ENCODE assay signal across 8 cellular contexts in the genomic region with DNA sequence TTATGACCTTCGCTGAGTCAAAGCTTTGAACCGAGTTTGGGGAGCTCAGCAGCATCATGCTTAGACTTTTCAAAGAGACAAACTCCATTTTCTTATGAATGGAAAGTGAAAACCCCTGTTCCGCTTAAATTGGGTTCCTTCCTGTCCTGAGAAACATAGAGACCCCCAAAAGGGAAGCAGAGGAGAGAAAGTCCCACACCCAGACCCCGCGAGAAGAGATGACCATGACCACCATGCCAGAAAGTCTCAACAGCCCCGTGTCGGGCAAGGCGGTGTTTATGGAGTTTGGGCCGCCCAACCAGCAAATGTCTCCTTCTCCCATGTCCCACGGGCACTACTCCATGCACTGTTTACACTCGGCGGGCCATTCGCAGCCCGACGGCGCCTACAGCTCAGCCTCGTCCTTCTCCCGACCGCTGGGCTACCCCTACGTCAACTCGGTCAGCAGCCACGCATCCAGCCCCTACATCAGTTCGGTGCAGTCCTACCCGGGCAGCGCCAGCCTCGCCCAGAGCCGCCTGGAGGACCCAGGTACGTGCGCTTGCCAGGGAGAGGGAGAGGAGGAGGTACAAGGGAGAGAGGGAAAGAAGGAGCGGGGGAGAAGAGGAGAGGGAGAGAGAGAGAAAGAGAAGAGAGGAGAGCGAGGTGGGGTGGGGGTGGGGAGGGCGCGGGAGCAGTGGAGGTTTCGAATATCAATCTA. TPM values are rescaled to one million over a fixed set of nuclear protein-coding genes. Genes with fewer than 3 reads are reported as not detected.
DNase-seq lines count a peak whose midpoint lies in the region; ATAC-seq and TF ChIP-seq lines count a peak whose summit lies in the region.

A gene (plus strand): TSS at position 48 of the 700 bp plus-strand sequence. CDS start 171 bp downstream, at position 219.

- peak within 1 kb of the TSS; percentile 98 for H3K4me2 ChIP-seq in DND-41 (ENCODE audit: insufficient read depth, low read length)

- peaks cover 63% of the 10 kb centered on the region for H3K4me1 Mint-ChIP-seq in neural crest cell

- peak within 1 kb of the TSS; percentile 92 for H3K9ac ChIP-seq in DND-41 (ENCODE audit: low read depth, low read length)

- H2AFZ ChIP-seq in DND-41 (ENCODE audit: low read depth, low read length) = peak within 1 kb of the TSS; percentile 98

- H3K36me3 Mint-ChIP-seq in neural crest cell (ENCODE audit: low read depth) = peaks cover 29% of the 10 kb centered on the region

- TF ChIP-seq CTCF in DND-41 (IDR thresholded peaks at IDR 0.05; ENCODE audit: borderline replicate concordance, extremely low read depth, low read length, poor library complexity, severe bottlenecking) (no peak), dorsolateral prefrontal cortex (IDR thresholded peaks at IDR 0.05 in 54 of 56, conservative IDR thresholded peaks at IDR 0.05 in 2 of 56; ENCODE audit: low read depth in 1 of 56, partially characterized antibody in 56 of 56) (no peak), neural crest cell (conservative IDR thresholded peaks at IDR 0.05) (no peak)

- DNase-seq in DND-41 (no peak), NCI-H526 (lab: John Stamatoyannopoulos, UW) (peak; percentile 74), dorsolateral prefrontal cortex (no peak), neural crest cell (ENCODE audit: low read depth, low spot score) (no peak), NCI-H2081 treated with DMSO at 0.1 percent for 48 hours (lab: John Stamatoyannopoulos, UW) (no peak)
- DNase-seq in activated effector memory CD4-positive, alpha-beta T cell treated with anti-CD3 and anti-CD28 coated beads, Interleukin-2, amount 50 U/mL, for 16 hours = no peak
- DNase-seq in NK-92 treated with Interleukin-12 subunit alpha and Interleukin-12 subunit beta, amount 100 ng/mL, for 24 hours (lab: John Stamatoyannopoulos, UW) = no peak

- peaks cover 8% of the 10 kb centered on the region for H3K36me3 ChIP-seq in DND-41 (ENCODE audit: insufficient read depth, low read length)

- H3K79me2 ChIP-seq in DND-41 (ENCODE audit: insufficient read depth, low read length) = no peaks in the 10 kb centered on the region

- H3K27ac ChIP-seq in DND-41 (ENCODE audit: low read length) (peak within 1 kb of the TSS; percentile 77), dorsolateral prefrontal cortex (peak within 1 kb of the TSS in 29 of 59 donors; percentile 3 to 72 (median 46))

- no peaks in the 10 kb centered on the region for H4K20me1 ChIP-seq in DND-41 (ENCODE audit: insufficient read depth, low read length)

- peaks cover 100% of the 10 kb centered on the region for H3K27me3 Mint-ChIP-seq in neural crest cell (ENCODE audit: low read depth)

- no peak for ATAC-seq in DND-41 (ENCODE audit: insufficient read depth, low read depth)
- peak; percentile 17 for ATAC-seq in GM21619 (IDR thresholded peaks at IDR 0.05; ENCODE audit: unreplicated experiment)

- H3K27me3 ChIP-seq in DND-41 (ENCODE audit: insufficient read depth, low read length, poor library complexity) (no peaks in the 10 kb centered on the region), dorsolateral prefrontal cortex (peaks cover 17 to 100% (median 96%) of the 10 kb centered on the region in 45 donors)

- no peaks in the 10 kb centered on the region for H3K9me3 ChIP-seq in DND-41 (ENCODE audit: insufficient read depth, low read length, severe bottlenecking)

- H3K4me1 ChIP-seq in DND-41 (ENCODE audit: insufficient read depth, low read length) = peaks cover 20% of the 10 kb centered on the region

- H3K27ac Mint-ChIP-seq in neural crest cell (ENCODE audit: unreplicated experiment) = peak within 1 kb of the TSS; percentile 67

- H3K4me3 ChIP-seq in DND-41 (ENCODE audit: low read depth in 1 of 2, low read length in 2 of 2) (peak within 1 kb of the TSS; percentile 68 to 96), dorsolateral prefrontal cortex (peak within 1 kb of the TSS; percentile 18 to 69 (median 52))

- no peaks in the 10 kb centered on the region for H3K9me3 Mint-ChIP-seq in neural crest cell

- intact Hi-C loops in dorsolateral prefrontal cortex (cut with DNase I) = no loop called here

- peak within 1 kb of the TSS; percentile 99 for H3K4me3 Mint-ChIP-seq in neural crest cell

RNA-seq across cellular contexts. Expression of the gene that starts here (rescaled TPM):
- total RNA-seq in dorsolateral prefrontal cortex (10 to 100 TPM in 53 of 120 experiments, 1 to 10 TPM in 67; 1.5 to 24.3 (median 9.6) TPM), neural crest cell (48.9 and 51.5 TPM in 2 replicates)

Comparison
In these comparisons a context has a peak if more than half of its experiments do, and no peak if none do; other contexts are left out.
1. DNase-seq: peak in NCI-H526 (2 of 2); none in DND-41 (single experiment), dorsolateral prefrontal cortex (0 of 10), neural crest cell (single experiment), NCI-H2081 treated with DMSO at 0.1 percent for 48 hours (single experiment), activated effector memory CD4-positive, alpha-beta T cell treated with anti-CD3 and anti-CD28 coated beads, Interleukin-2, amount 50 U/mL, for 16 hours (single experiment) and NK-92 treated with Interleukin-12 subunit alpha and Interleukin-12 subunit beta, amount 100 ng/mL, for 24 hours (single experiment).